In genomic region chr20:49979030-49979832, GRCh38 we compare ENCODE assay signal across 8 cellular contexts. TPM values are rescaled to one million over a fixed set of nuclear protein-coding genes. Genes with fewer than 3 reads are reported as not detected.
DNase-seq lines count a peak whose midpoint lies in the region; ATAC-seq and TF ChIP-seq lines count a peak whose summit lies in the region.

No MANE protein-coding gene starts in this region.

- H3K27ac Mint-ChIP-seq in activated T-helper 17 cell treated with anti-CD3 and anti-CD28 coated beads, Interleukin-2, amount 50 U/mL, for 72 hours: no peak overlapping the region
- H3K27ac Mint-ChIP-seq in osteocyte (ENCODE audit: unreplicated experiment): no peak overlapping the region

- H3K27me3 ChIP-seq in BE2C (no peaks in the 10 kb centered on the region), PC-3 (ENCODE audit: low read length) (no peaks in the 10 kb centered on the region), gastroesophageal sphincter (no peaks in the 10 kb centered on the region), thyroid gland (no peaks in the 10 kb centered on the region)

- POLR2A ChIA-PET in HEK293 (lab: Yijun Ruan, JAX) (interaction anchor here (0.5 to 1.0 kb wide), 4 partner anchors 91 to 553 kb away, joined by 3 to 6 read pairs (median 3); no protein-coding TSS in a partner anchor), PC-3 (lab: Charles Lee; ENCODE audit: unreplicated experiment) (interaction anchor here (0.6 to 0.9 kb wide), 2 partner anchors 92 to 161 kb away, joined by 6 to 11 read pairs; no protein-coding TSS in a partner anchor)

- no peaks in the 10 kb centered on the region for H3F3A ChIP-seq in PC-3 (ENCODE audit: low read length, unreplicated experiment)

- H3K36me3 ChIP-seq in BE2C (peaks cover 6% of the 10 kb centered on the region), HEK293 (ENCODE audit: control insufficient read depth in 2 of 2, insufficient read depth in 1 of 2, low read length in 2 of 2) (peaks cover 0 to 5% of the 10 kb centered on the region in 2 experiments; a peak in 1 of 3 replicates), PC-3 (ENCODE audit: low read depth, low read length) (no peaks in the 10 kb centered on the region), gastroesophageal sphincter (no peaks in the 10 kb centered on the region), thyroid gland (peaks cover 0 to 5% of the 10 kb centered on the region in 2 donors)

- peak overlapping the region; percentile 51 for H3K9ac ChIP-seq in PC-3 (ENCODE audit: low read length)

- peak overlapping the region; percentile 72 for H3K4me2 ChIP-seq in PC-3 (ENCODE audit: low read length)

- DNase-seq in BE2C: peak; percentile 73
- peak; percentile 83 for DNase-seq in PC-3
- no peak for DNase-seq in osteocyte (ENCODE audit: extremely low spot score, unreplicated experiment)
- peak; percentile 65 to 67 for DNase-seq in thyroid gland

- H3K4me3 Mint-ChIP-seq in activated T-helper 17 cell treated with anti-CD3 and anti-CD28 coated beads, Interleukin-2, amount 50 U/mL, for 72 hours: no peak overlapping the region
- no peak overlapping the region for H3K4me3 Mint-ChIP-seq in osteocyte (ENCODE audit: unreplicated experiment)

- WGBS in gastroesophageal sphincter (ENCODE audit: low coverage in 1 of 2), 2 donors: 28 to 78% methylated on average over 5 of the region's 37 CpGs
- WGBS in thyroid gland, 2 donors: 26 to 36% methylated on average over 21 to 22 of the region's 37 CpGs

- H3K4me3 ChIP-seq in BE2C (ENCODE audit: low read depth, low read length): peak overlapping the region; percentile 52
- no peak overlapping the region for H3K4me3 ChIP-seq in HEK293 (ENCODE audit: low read depth, low read length)
- H3K4me3 ChIP-seq in PC-3 (ENCODE audit: low read length): peak overlapping the region; percentile 55
- peak overlapping the region in 1 of 2 donors; percentile 40 for H3K4me3 ChIP-seq in gastroesophageal sphincter
- H3K4me3 ChIP-seq in thyroid gland (replicated peaks in 1 of 3): no peak overlapping the region

- H3K9me2 ChIP-seq in PC-3 (replicated peaks; ENCODE audit: low read length): no peaks in the 10 kb centered on the region

- 0 out of 2 replicates have a peak, but pooled peaks cover 4% of the 10 kb centered on the region for H3K9me3 ChIP-seq in BE2C
- H3K9me3 ChIP-seq in HEK293 (ENCODE audit: control insufficient read depth, insufficient read depth, low read depth, low read length): no peaks in the 10 kb centered on the region
- no peaks in the 10 kb centered on the region for H3K9me3 ChIP-seq in PC-3 (ENCODE audit: low read length)
- no peaks in the 10 kb centered on the region for H3K9me3 ChIP-seq in gastroesophageal sphincter
- no peaks in the 10 kb centered on the region for H3K9me3 ChIP-seq in thyroid gland

- intact Hi-C loops in PC-3 (cut with micrococcal nuclease) (loop anchor here (1.0 to 5.0 kb wide), 2 partner anchors 92 to 108 kb away; no protein-coding TSS in a partner anchor), thyroid gland (cut with DNase I) (loop anchor here (2.0 to 10.0 kb wide), 2 partner anchors 92 to 196 kb away; no protein-coding TSS in a partner anchor)

- H2AFZ ChIP-seq in PC-3 (ENCODE audit: low read length): peak overlapping the region; percentile 74

- TF ChIP-seq EP300 in gastroesophageal sphincter (IDR thresholded peaks at IDR 0.05): no peak

- no peaks in the 10 kb centered on the region for H3K36me3 Mint-ChIP-seq in activated T-helper 17 cell treated with anti-CD3 and anti-CD28 coated beads, Interleukin-2, amount 50 U/mL, for 72 hours (ENCODE audit: low read depth)
- peaks cover 5% of the 10 kb centered on the region for H3K36me3 Mint-ChIP-seq in osteocyte (ENCODE audit: unreplicated experiment)

- TF ChIP-seq CTCF in BE2C (IDR thresholded peaks at IDR 0.05; ENCODE audit: low read depth, low read length) (peak; percentile 98), HEK293 (tag by site-specific recombination; IDR thresholded peaks at IDR 0.05) (peak; percentile 99), PC-3 (conservative IDR thresholded peaks at IDR 0.05; ENCODE audit: low read depth, low read length) (peak; percentile 100), gastroesophageal sphincter (IDR thresholded peaks at IDR 0.05) (peak in 3 of 4 experiments; percentile 98 to 100 (median 99)), osteocyte (IDR thresholded peaks at IDR 0.05) (peak; percentile 100), thyroid gland (IDR thresholded peaks at IDR 0.05) (peak; percentile 97 to 100 (median 100))

- no peaks in the 10 kb centered on the region for H3K9me3 Mint-ChIP-seq in activated T-helper 17 cell treated with anti-CD3 and anti-CD28 coated beads, Interleukin-2, amount 50 U/mL, for 72 hours
- H3K9me3 Mint-ChIP-seq in osteocyte (ENCODE audit: unreplicated experiment): no peaks in the 10 kb centered on the region

- H3K79me2 ChIP-seq in PC-3 (ENCODE audit: low read length): no peaks in the 10 kb centered on the region

- H3K27ac ChIP-seq in HEK293 (ENCODE audit: extremely low read depth, low read depth, low read length) (no peak overlapping the region), PC-3 (ENCODE audit: low read length) (no peak overlapping the region), gastroesophageal sphincter (peak overlapping the region in 1 of 4 donors; percentile 45), thyroid gland (peak overlapping the region in 1 of 3 donors; percentile 15)

- peaks cover 4% of the 10 kb centered on the region for H3K27me3 Mint-ChIP-seq in activated T-helper 17 cell treated with anti-CD3 and anti-CD28 coated beads, Interleukin-2, amount 50 U/mL, for 72 hours
- no peaks in the 10 kb centered on the region for H3K27me3 Mint-ChIP-seq in osteocyte (ENCODE audit: unreplicated experiment)

- no peaks in the 10 kb centered on the region for H3K4me1 Mint-ChIP-seq in activated T-helper 17 cell treated with anti-CD3 and anti-CD28 coated beads, Interleukin-2, amount 50 U/mL, for 72 hours
- H3K4me1 Mint-ChIP-seq in osteocyte (ENCODE audit: unreplicated experiment): peaks cover 29% of the 10 kb centered on the region

- TF ChIP-seq POLR2A in gastroesophageal sphincter (IDR thresholded peaks at IDR 0.05) (no peak), thyroid gland (IDR thresholded peaks at IDR 0.05) (no peak)

- H4K20me1 ChIP-seq in PC-3 (ENCODE audit: low read length): no peaks in the 10 kb centered on the region

- CTCF ChIA-PET in HEK293 (lab: Yijun Ruan, JAX): interaction anchor here (0.6 to 8.3 kb wide), 37 partner anchors 9 to 680 kb away, joined by 3 to 220 read pairs (median 4); partner anchors contain the start of genes PEDS1 and RNF114
- CTCF ChIA-PET in PC-3 (lab: Charles Lee): interaction anchor here (0.5 to 5.5 kb wide), 12 partner anchors 34 to 426 kb away, joined by 3 to 77 read pairs (median 4); no protein-coding TSS in a partner anchor

- peaks cover 3% of the 10 kb centered on the region for H3K4me1 ChIP-seq in BE2C
- peaks cover 2% of the 10 kb centered on the region; the same call in 1 of the 2 replicates for H3K4me1 ChIP-seq in HEK293 (ENCODE audit: control insufficient read depth, insufficient read depth, low read length)
- H3K4me1 ChIP-seq in PC-3 (ENCODE audit: insufficient read depth, low read length): peaks cover 35% of the 10 kb centered on the region
- H3K4me1 ChIP-seq in gastroesophageal sphincter: peaks cover 0 to 42% (median 20%) of the 10 kb centered on the region in 3 donors
- H3K4me1 ChIP-seq in thyroid gland: peaks cover 13 to 26% of the 10 kb centered on the region in 2 donors

- peak; percentile 53 for ATAC-seq in PC-3
- ATAC-seq in activated T-helper 17 cell treated with anti-CD3 and anti-CD28 coated beads, Interleukin-2, amount 50 U/mL, for 72 hours (replicated peaks): peak; percentile 61
- ATAC-seq in gastroesophageal sphincter: peak; percentile 58
- ATAC-seq in HG02938 (IDR thresholded peaks at IDR 0.05; ENCODE audit: unreplicated experiment): no peak

- BruUV-seq in PC-3 (replicated peaks; lab: Mats Ljungman, UMichigan): no TSS peak

TF ChIP-seq in HEK293, 187 proteins besides CTCF, POLR2A, EP300 and RAD21 (continues in another document):
- TF ChIP-seq SP3 (tag by site-specific recombination; IDR thresholded peaks at IDR 0.05) (peak; percentile 85), MZF1 (tag by site-specific recombination; IDR thresholded peaks at IDR 0.05; ENCODE audit: borderline replicate concordance) (no peak), ZNF2 (tag by site-specific recombination; IDR thresholded peaks at IDR 0.05) (peak; percentile 52; the same call in 1 of the 2 replicates), HOXA7 (CRISPR knock-in tag; IDR thresholded peaks at IDR 0.05; ENCODE audit: borderline replicate concordance) (no peak), ZNF658 (tag by site-specific recombination; IDR thresholded peaks at IDR 0.05) (no peak), ZNF394 (tag by site-specific recombination; IDR thresholded peaks at IDR 0.05; ENCODE audit: borderline replicate concordance) (peak; percentile 44; the same call in 1 of the 2 replicates), BCL11B (tag by site-specific recombination; IDR thresholded peaks at IDR 0.05; ENCODE audit: low read depth) (peak; percentile 35; the same call in 1 of the 2 replicates), ZBTB26 (tag by site-specific recombination; optimal IDR thresholded peaks at IDR 0.05) (peak; percentile 76), PRDM1 (tag by site-specific recombination; IDR thresholded peaks at IDR 0.05) (no peak), GLIS1 (tag by site-specific recombination; IDR thresholded peaks at IDR 0.05) (peak; percentile 94)

RNA-seq across cellular contexts. Expression of gene SNAI1, which starts 3.5 kb away (rescaled TPM):
- polyA plus RNA-seq in BE2C (2012; ENCODE audit: insufficient read depth, insufficient read length, low read depth): 9.1 TPM
- 5.4 and 6.2 TPM in 2 replicates for total RNA-seq in PC-3 (2014; rRNA removed)
- under 1 TPM in 1 of 2 donors, not detected in 1; 0.34 TPM for total RNA-seq in activated T-helper 17 cell treated with anti-CD3 and anti-CD28 coated beads, Interleukin-2, amount 50 U/mL, for 72 hours
- total RNA-seq in gastroesophageal sphincter: 1 to 10 TPM in 3 of 4 donors, under 1 TPM in 1; 0.79 to 2.6 (median 1.2) TPM
- total RNA-seq in osteocyte: 13.0 and 13.4 TPM in 2 replicates
- total RNA-seq in thyroid gland: 10 to 100 TPM in 1 of 4 donors, 1 to 10 TPM in 3; 8.2 to 14.1 (median 9.9) TPM

RNA-seq across cellular contexts. Expression of gene RNF114, which starts 43.0 kb away (rescaled TPM):
- polyA plus RNA-seq in BE2C (2012; ENCODE audit: insufficient read depth, insufficient read length, low read depth): 192 TPM
- 106 and 133 TPM in 2 replicates for total RNA-seq in PC-3 (2014; rRNA removed)
- total RNA-seq in activated T-helper 17 cell treated with anti-CD3 and anti-CD28 coated beads, Interleukin-2, amount 50 U/mL, for 72 hours: 10 to 100 TPM; 59.8 to 65.0 TPM
- total RNA-seq in gastroesophageal sphincter: 100 to 1,000 TPM in 2 of 4 donors, 10 to 100 TPM in 2; 80.3 to 109 (median 101) TPM
- 64.9 and 65.1 TPM in 2 replicates for total RNA-seq in osteocyte
- 100 to 1,000 TPM; 132 to 279 (median 179) TPM for total RNA-seq in thyroid gland

Comparison
In these comparisons a context has a peak if more than half of its experiments do, and no peak if none do; other contexts are left out.
1. H3K4me3 ChIP-seq: peak in BE2C (single experiment) and PC-3 (single experiment); none in HEK293 (single experiment) and thyroid gland (0 of 3).
2. Peak in every context shown above with its lines, with median percentiles within 50 percentile points of each other: CTCF ChIP-seq.